ENCODE assay signal across 1 cellular context in genomic region chr10:17665742-17666141, GRCh38.
TF ChIP-seq lines count a peak whose summit lies in the region.

No MANE protein-coding gene starts in this region.

TF ChIP-seq in endothelial cell of umbilical vein, 7 proteins besides CTCF, POLR2A, EP300 and RAD21 (continued from another document):
- TF ChIP-seq EZH2 (IDR thresholded peaks at IDR 0.05; ENCODE audit: borderline replicate concordance, low read depth, low read length, severe bottlenecking) (no peak), GATA2 (IDR thresholded peaks at IDR 0.05; ENCODE audit: insufficient read depth, insufficient read length, low read depth, low read length) (no peak)
